ENCODE assay signal across 13 cellular contexts in genomic region chr19:47152632-47153031, GRCh38. TPM values are rescaled to one million over a fixed set of nuclear protein-coding genes. Genes with fewer than 3 reads are reported as not detected.
DNase-seq lines count a peak whose midpoint lies in the region; ATAC-seq and TF ChIP-seq lines count a peak whose summit lies in the region.
"Had no signal": no experiment of that assay in that cellular context is flagged by ENCODE, and none has a peak within 500 bp of the region (broad histone marks: within the 10 kb centered on the region; RNA-seq: fewer than 3 reads in every experiment).

No MANE protein-coding gene starts in this region.

- no peaks in the 10 kb centered on the region for H3K9me2 ChIP-seq in hepatocyte (replicated peaks; ENCODE audit: insufficient read depth)

- H3K36me3 ChIP-seq in hepatocyte (replicated peaks; ENCODE audit: insufficient read depth, low read depth) (no peaks in the 10 kb centered on the region), smooth muscle cell (ENCODE audit: low read depth) (peaks cover 7% of the 10 kb centered on the region)

- peak overlapping the region; percentile 3 for H3K4me2 ChIP-seq in hepatocyte
- H3K4me2 ChIP-seq in smooth muscle cell: peak overlapping the region; percentile 25

- H3K4me1 ChIP-seq in hepatocyte (ENCODE audit: insufficient read depth): peaks cover 21% of the 10 kb centered on the region
- peaks cover 12% of the 10 kb centered on the region for H3K4me1 ChIP-seq in smooth muscle cell (ENCODE audit: low read depth)

- H3K9me3 ChIP-seq in hepatocyte (ENCODE audit: low read depth) (no peaks in the 10 kb centered on the region), smooth muscle cell (replicated peaks; ENCODE audit: low read depth) (no peaks in the 10 kb centered on the region)
- H3K9me3 ChIP-seq: thoracic aorta had no signal

- WGBS in hepatocyte (ENCODE audit: low lambda C conversion rate, missing lambda C conversion rate): 52% methylated on average over 2 of the region's 2 CpGs
- 78% methylated on average over 2 of the region's 2 CpGs for WGBS in smooth muscle cell (ENCODE audit: low lambda C conversion rate)

- TF ChIP-seq CTCF in RWPE1 (conservative IDR thresholded peaks at IDR 0.05; ENCODE audit: low read depth) (no peak), hepatocyte (IDR thresholded peaks at IDR 0.05; ENCODE audit: poor library complexity) (no peak), smooth muscle cell (IDR thresholded peaks at IDR 0.05; ENCODE audit: borderline replicate concordance, insufficient read depth, poor library complexity, severe bottlenecking) (no peak)

- H3K79me2 ChIP-seq in hepatocyte (peaks cover 25% of the 10 kb centered on the region), smooth muscle cell (ENCODE audit: low read depth) (peaks cover 19% of the 10 kb centered on the region)

- H2AFZ ChIP-seq in hepatocyte (no peak overlapping the region), smooth muscle cell (ENCODE audit: low read depth) (no peak overlapping the region)

- H3K27me3 ChIP-seq in hepatocyte (no peaks in the 10 kb centered on the region), smooth muscle cell (ENCODE audit: low read depth) (no peaks in the 10 kb centered on the region)

- ATAC-seq in sciatic nerve: no peak
- ATAC-seq: activated T-cell treated with anti-CD3 and anti-CD28 coated beads, Interleukin-2, amount 50 U/mL, for 4 hours had no signal

- H3F3A ChIP-seq in smooth muscle cell (ENCODE audit: low read depth): peaks cover 4% of the 10 kb centered on the region

- H4K20me1 ChIP-seq in hepatocyte (ENCODE audit: insufficient read depth, poor library complexity, severe bottlenecking) (no peaks in the 10 kb centered on the region), smooth muscle cell (ENCODE audit: low read depth) (peaks cover 29% of the 10 kb centered on the region)

- intact Hi-C loops in sciatic nerve (cut with DNase I): no loop called here

- DNase-seq in NCI-H510A treated with DMSO at 0.1 percent for 48 hours (lab: John Stamatoyannopoulos, UW) (peak; percentile 77), NCI-H510A (lab: John Stamatoyannopoulos, UW) (no peak), RWPE1 (ENCODE audit: low spot score) (peak; percentile 83), hepatocyte (ENCODE audit: low spot score) (peak; percentile 48), smooth muscle cell (lab: John Stamatoyannopoulos, UW; ENCODE audit: unreplicated experiment) (no peak), KBM-7 (no peak), T-helper 2 cell (no peak), sciatic nerve (ENCODE audit: low spot score) (no peak)
- DNase-seq: activated T-cell treated with anti-CD3 and anti-CD28 coated beads, Interleukin-2, amount 50 U/mL, for 4 hours; COR-L47; NCI-H345; WERI-Rb-1 had no signal

- in situ Hi-C loops in KBM-7 (cut with MboI; ENCODE audit: low pct_unique_long_range_greater_than_20kb, low sequenced_read_pairs): no loop called here

- POLR2A ChIA-PET in RWPE1 (lab: Yijun Ruan, JAX; ENCODE audit: low non-redundant PET): no interaction called here

- no peak overlapping the region for H3K4me3 ChIP-seq in hepatocyte
- H3K4me3 ChIP-seq in smooth muscle cell: no peak overlapping the region
- H3K4me3 ChIP-seq: thoracic aorta had no signal

- CTCF ChIA-PET in RWPE1 (lab: Yijun Ruan, JAX): interaction anchor here (0.7 to 1.1 kb wide), 2 partner anchors 18 to 76 kb away, joined by 3 read pairs; no protein-coding TSS in a partner anchor

- no peak overlapping the region for H3K27ac ChIP-seq in RWPE1
- H3K27ac ChIP-seq in hepatocyte: peak overlapping the region; percentile 50
- H3K27ac ChIP-seq in smooth muscle cell (ENCODE audit: low read depth): peak overlapping the region; percentile 70
- H3K27ac ChIP-seq: thoracic aorta, WERI-Rb-1 had no signal

- no peak overlapping the region for H3K9ac ChIP-seq in smooth muscle cell (ENCODE audit: low read depth)

RNA-seq across cellular contexts. Expression of gene SAE1, which starts 22.0 kb away (rescaled TPM):
- total RNA-seq in hepatocyte (90.3 and 112 TPM in 2 replicates), smooth muscle cell (65.9 and 67.4 TPM in 2 replicates), sciatic nerve (41.8 TPM)
- polyA plus RNA-seq in hepatocyte (97.2 and 98.8 TPM in 2 replicates), smooth muscle cell (70.8 and 89.4 TPM in 2 replicates)

RNA-seq across cellular contexts. Expression of gene ZC3H4, which starts 39.1 kb away (rescaled TPM):
- total RNA-seq in hepatocyte (11.7 and 13.1 TPM in 2 replicates), smooth muscle cell (6.6 and 9.3 TPM in 2 replicates), sciatic nerve (50.4 TPM)
- polyA plus RNA-seq in hepatocyte (4.3 TPM in 2 replicates), smooth muscle cell (1.9 and 3.5 TPM in 2 replicates)

Comparison
In these comparisons a context has a peak if more than half of its experiments do, and no peak if none do; other contexts are left out.
1. DNase-seq: peak in NCI-H510A treated with DMSO at 0.1 percent for 48 hours (single experiment), RWPE1 (single experiment) and hepatocyte (single experiment); none in NCI-H510A (single experiment), smooth muscle cell (single experiment), KBM-7 (single experiment), T-helper 2 cell (0 of 5) and sciatic nerve (single experiment).